8 cellular contexts compared by ENCODE assay signal in the genomic region with DNA sequence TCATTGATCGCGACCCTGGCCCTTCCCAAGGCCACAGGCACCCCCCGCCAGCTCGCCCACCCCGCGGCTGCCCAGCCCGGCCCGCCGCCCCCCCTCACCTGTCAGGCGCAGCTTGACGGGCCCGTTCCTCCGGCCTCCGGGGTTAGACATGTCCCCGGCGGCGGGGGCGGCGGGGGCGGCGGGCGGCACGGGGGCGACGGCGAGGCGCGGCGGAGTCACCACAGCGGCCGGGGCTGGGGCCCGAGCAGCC. TPM values are rescaled to one million over a fixed set of nuclear protein-coding genes. Genes with fewer than 3 reads are reported as not detected.
DNase-seq lines count a peak whose midpoint lies in the region; ATAC-seq and TF ChIP-seq lines count a peak whose summit lies in the region.

No MANE protein-coding gene starts in this region.

- H3K79me2 ChIP-seq in DND-41 (ENCODE audit: insufficient read depth, low read length) = peaks cover 49% of the 10 kb centered on the region

- no peaks in the 10 kb centered on the region for H3K9me3 ChIP-seq in DND-41 (ENCODE audit: insufficient read depth, low read length, severe bottlenecking)
- H3K9me3 ChIP-seq in right atrium auricular region = no peaks in the 10 kb centered on the region
- no peaks in the 10 kb centered on the region for H3K9me3 ChIP-seq in skeletal muscle tissue (ENCODE audit: control insufficient read depth in 3 of 3, low read length in 3 of 3)

- peak overlapping the region; percentile 89 for H3K4me2 ChIP-seq in DND-41 (ENCODE audit: insufficient read depth, low read length)

- H3K27ac ChIP-seq in DND-41 (ENCODE audit: low read length) = peak overlapping the region; percentile 88
- H3K27ac ChIP-seq in right atrium auricular region = peak overlapping the region; percentile 90 to 91
- peak overlapping the region; percentile 58 for H3K27ac ChIP-seq in skeletal muscle tissue (ENCODE audit: low read depth, low read length)

- ATAC-seq in DND-41 (ENCODE audit: insufficient read depth, low read depth) = no peak
- ATAC-seq in HG02642 (IDR thresholded peaks at IDR 0.05; ENCODE audit: poor library complexity, unreplicated experiment) = peak; percentile 49

- peaks cover 21% of the 10 kb centered on the region; the same call in 1 of the 2 replicates for H4K20me1 ChIP-seq in DND-41 (ENCODE audit: insufficient read depth, low read length)

- H3K27me3 ChIP-seq in DND-41 (ENCODE audit: insufficient read depth, low read length, poor library complexity) = no peaks in the 10 kb centered on the region
- H3K27me3 ChIP-seq in right atrium auricular region = no peaks in the 10 kb centered on the region
- H3K27me3 ChIP-seq in skeletal muscle tissue (ENCODE audit: control insufficient read depth in 3 of 3, insufficient read depth in 3 of 3, low read length in 3 of 3) = no peaks in the 10 kb centered on the region

- peaks cover 23% of the 10 kb centered on the region for H3K4me1 ChIP-seq in DND-41 (ENCODE audit: insufficient read depth, low read length)
- peaks cover 0 to 10% of the 10 kb centered on the region in 2 donors for H3K4me1 ChIP-seq in right atrium auricular region
- H3K4me1 ChIP-seq in skeletal muscle tissue (ENCODE audit: control insufficient read depth in 3 of 3, insufficient read depth in 3 of 3, low read length in 3 of 3) = peaks cover 0 to 19% (median 7%) of the 10 kb centered on the region in 3 donors

- H3K4me3 ChIP-seq in DND-41 (ENCODE audit: low read depth in 1 of 2, low read length in 2 of 2) (peak overlapping the region; percentile 77 to 78), right atrium auricular region (peak overlapping the region; percentile 79 to 87), skeletal muscle tissue (ENCODE audit: low read length in 3 of 3) (peak overlapping the region; percentile 77 to 83 (median 79))

- TF ChIP-seq CTCF in DND-41 (IDR thresholded peaks at IDR 0.05; ENCODE audit: borderline replicate concordance, extremely low read depth, low read length, poor library complexity, severe bottlenecking) (no peak), right atrium auricular region (IDR thresholded peaks at IDR 0.05) (no peak)

- peak overlapping the region; percentile 89 for H2AFZ ChIP-seq in DND-41 (ENCODE audit: low read depth, low read length)

- H3K9ac ChIP-seq in DND-41 (ENCODE audit: low read depth, low read length) = peak overlapping the region; percentile 88
- H3K9ac ChIP-seq in skeletal muscle tissue (ENCODE audit: low read depth in 1 of 3, low read length in 3 of 3) = peak overlapping the region; percentile 72 to 85 (median 72)

- H3K36me3 ChIP-seq in DND-41 (ENCODE audit: insufficient read depth, low read length) = no peaks in the 10 kb centered on the region
- no peaks in the 10 kb centered on the region for H3K36me3 ChIP-seq in right atrium auricular region
- H3K36me3 ChIP-seq in skeletal muscle tissue (ENCODE audit: control insufficient read depth in 3 of 3, insufficient read depth in 3 of 3, low read length in 3 of 3) = no peaks in the 10 kb centered on the region

- no peak for DNase-seq in DND-41
- DNase-seq in activated CD8-positive, alpha-beta memory T cell treated with anti-CD3 and anti-CD28 coated beads, Interleukin-2, amount 50 U/mL, for 48 hours = peak; percentile 77
- DNase-seq in right atrium auricular region (ENCODE audit: low spot score) = no peak
- DNase-seq in OCI-M1 (lab: John Stamatoyannopoulos, UW) = no peak
- no peak for DNase-seq in medulla oblongata (ENCODE audit: extremely low spot score)
- DNase-seq in effector CD4-positive, alpha-beta T cell = no peak

RNA-seq across cellular contexts. Expression of gene SMURF2, which starts 0.5 kb away (rescaled TPM):
- total RNA-seq in right atrium auricular region = 10 to 100 TPM; 12.6 to 15.3 TPM
- total RNA-seq in skeletal muscle tissue = 32.4 TPM
